In the genomic region with DNA sequence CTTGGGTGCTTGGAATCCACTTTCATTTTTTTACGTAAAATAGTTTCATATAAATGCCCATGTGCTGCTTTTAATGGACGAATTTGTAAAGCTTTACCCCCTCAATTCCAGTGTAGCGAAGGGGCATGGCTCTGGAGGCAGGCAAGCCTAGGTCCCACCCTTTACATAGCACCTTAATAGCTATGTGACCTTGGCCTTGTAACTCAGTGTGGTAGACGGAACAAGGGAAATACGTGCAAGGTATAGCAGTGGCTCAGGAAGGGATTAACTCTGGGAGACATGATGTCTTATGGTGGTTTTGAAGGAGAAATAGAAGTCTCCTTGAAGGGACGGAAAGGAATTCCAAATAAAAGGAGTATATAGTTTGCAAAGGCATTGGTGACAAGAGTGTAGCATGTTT, we compare ENCODE assay signal across 1 cellular context.
TF ChIP-seq lines count a peak whose summit lies in the region.

No MANE protein-coding gene starts in this region.

TF ChIP-seq in WTC11, 78 proteins besides CTCF, POLR2A, EP300 and RAD21 (continued from another document):
- TF ChIP-seq ETV6 (CRISPR knock-in tag; IDR thresholded peaks at IDR 0.05) = no peak
- TF ChIP-seq, protein P1, sequence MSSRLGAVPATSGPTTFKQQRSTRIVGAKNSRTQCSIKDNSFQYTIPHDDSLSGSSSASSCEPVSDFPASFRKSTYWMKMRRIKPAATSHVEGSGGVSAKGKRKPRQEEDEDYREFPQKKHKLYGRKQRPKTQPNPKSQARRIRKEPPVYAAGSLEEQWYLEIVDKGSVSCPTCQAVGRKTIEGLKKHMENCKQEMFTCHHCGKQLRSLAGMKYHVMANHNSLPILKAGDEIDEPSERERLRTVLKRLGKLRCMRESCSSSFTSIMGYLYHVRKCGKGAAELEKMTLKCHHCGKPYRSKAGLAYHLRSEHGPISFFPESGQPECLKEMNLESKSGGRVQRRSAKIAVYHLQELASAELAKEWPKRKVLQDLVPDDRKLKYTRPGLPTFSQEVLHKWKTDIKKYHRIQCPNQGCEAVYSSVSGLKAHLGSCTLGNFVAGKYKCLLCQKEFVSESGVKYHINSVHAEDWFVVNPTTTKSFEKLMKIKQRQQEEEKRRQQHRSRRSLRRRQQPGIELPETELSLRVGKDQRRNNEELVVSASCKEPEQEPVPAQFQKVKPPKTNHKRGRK (CRISPR knock-in tag; IDR thresholded peaks at IDR 0.05; ENCODE audit: borderline replicate concordance) = no peak
- TF ChIP-seq TEAD4 (CRISPR knock-in tag; IDR thresholded peaks at IDR 0.05) = no peak
- TF ChIP-seq FOXJ3 (CRISPR knock-in tag; IDR thresholded peaks at IDR 0.05; ENCODE audit: borderline replicate concordance) = no peak
- no peak for TF ChIP-seq IRF2 (CRISPR knock-in tag; IDR thresholded peaks at IDR 0.05; ENCODE audit: borderline replicate concordance, low read depth)
- TF ChIP-seq, protein P2, sequence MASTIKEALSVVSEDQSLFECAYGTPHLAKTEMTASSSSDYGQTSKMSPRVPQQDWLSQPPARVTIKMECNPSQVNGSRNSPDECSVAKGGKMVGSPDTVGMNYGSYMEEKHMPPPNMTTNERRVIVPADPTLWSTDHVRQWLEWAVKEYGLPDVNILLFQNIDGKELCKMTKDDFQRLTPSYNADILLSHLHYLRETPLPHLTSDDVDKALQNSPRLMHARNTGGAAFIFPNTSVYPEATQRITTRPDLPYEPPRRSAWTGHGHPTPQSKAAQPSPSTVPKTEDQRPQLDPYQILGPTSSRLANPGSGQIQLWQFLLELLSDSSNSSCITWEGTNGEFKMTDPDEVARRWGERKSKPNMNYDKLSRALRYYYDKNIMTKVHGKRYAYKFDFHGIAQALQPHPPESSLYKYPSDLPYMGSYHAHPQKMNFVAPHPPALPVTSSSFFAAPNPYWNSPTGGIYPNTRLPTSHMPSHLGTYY (CRISPR knock-in tag; IDR thresholded peaks at IDR 0.05) = no peak
- TF ChIP-seq SOX15 (CRISPR knock-in tag; IDR thresholded peaks at IDR 0.05) = no peak
- TF ChIP-seq, protein P3, sequence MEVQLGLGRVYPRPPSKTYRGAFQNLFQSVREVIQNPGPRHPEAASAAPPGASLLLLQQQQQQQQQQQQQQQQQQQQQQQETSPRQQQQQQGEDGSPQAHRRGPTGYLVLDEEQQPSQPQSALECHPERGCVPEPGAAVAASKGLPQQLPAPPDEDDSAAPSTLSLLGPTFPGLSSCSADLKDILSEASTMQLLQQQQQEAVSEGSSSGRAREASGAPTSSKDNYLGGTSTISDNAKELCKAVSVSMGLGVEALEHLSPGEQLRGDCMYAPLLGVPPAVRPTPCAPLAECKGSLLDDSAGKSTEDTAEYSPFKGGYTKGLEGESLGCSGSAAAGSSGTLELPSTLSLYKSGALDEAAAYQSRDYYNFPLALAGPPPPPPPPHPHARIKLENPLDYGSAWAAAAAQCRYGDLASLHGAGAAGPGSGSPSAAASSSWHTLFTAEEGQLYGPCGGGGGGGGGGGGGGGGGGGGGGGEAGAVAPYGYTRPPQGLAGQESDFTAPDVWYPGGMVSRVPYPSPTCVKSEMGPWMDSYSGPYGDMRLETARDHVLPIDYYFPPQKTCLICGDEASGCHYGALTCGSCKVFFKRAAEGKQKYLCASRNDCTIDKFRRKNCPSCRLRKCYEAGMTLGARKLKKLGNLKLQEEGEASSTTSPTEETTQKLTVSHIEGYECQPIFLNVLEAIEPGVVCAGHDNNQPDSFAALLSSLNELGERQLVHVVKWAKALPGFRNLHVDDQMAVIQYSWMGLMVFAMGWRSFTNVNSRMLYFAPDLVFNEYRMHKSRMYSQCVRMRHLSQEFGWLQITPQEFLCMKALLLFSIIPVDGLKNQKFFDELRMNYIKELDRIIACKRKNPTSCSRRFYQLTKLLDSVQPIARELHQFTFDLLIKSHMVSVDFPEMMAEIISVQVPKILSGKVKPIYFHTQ (CRISPR knock-in tag; IDR thresholded peaks at IDR 0.05) = no peak
- TF ChIP-seq CREB1 (CRISPR knock-in tag; IDR thresholded peaks at IDR 0.05) = no peak
- TF ChIP-seq, protein P4, sequence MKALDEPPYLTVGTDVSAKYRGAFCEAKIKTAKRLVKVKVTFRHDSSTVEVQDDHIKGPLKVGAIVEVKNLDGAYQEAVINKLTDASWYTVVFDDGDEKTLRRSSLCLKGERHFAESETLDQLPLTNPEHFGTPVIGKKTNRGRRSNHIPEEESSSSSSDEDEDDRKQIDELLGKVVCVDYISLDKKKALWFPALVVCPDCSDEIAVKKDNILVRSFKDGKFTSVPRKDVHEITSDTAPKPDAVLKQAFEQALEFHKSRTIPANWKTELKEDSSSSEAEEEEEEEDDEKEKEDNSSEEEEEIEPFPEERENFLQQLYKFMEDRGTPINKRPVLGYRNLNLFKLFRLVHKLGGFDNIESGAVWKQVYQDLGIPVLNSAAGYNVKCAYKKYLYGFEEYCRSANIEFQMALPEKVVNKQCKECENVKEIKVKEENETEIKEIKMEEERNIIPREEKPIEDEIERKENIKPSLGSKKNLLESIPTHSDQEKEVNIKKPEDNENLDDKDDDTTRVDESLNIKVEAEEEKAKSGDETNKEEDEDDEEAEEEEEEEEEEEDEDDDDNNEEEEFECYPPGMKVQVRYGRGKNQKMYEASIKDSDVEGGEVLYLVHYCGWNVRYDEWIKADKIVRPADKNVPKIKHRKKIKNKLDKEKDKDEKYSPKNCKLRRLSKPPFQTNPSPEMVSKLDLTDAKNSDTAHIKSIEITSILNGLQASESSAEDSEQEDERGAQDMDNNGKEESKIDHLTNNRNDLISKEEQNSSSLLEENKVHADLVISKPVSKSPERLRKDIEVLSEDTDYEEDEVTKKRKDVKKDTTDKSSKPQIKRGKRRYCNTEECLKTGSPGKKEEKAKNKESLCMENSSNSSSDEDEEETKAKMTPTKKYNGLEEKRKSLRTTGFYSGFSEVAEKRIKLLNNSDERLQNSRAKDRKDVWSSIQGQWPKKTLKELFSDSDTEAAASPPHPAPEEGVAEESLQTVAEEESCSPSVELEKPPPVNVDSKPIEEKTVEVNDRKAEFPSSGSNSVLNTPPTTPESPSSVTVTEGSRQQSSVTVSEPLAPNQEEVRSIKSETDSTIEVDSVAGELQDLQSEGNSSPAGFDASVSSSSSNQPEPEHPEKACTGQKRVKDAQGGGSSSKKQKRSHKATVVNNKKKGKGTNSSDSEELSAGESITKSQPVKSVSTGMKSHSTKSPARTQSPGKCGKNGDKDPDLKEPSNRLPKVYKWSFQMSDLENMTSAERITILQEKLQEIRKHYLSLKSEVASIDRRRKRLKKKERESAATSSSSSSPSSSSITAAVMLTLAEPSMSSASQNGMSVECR (CRISPR knock-in tag; IDR thresholded peaks at IDR 0.05; ENCODE audit: borderline replicate concordance) = no peak
TF ChIP-seq in WTC11: peak in this region for 0.
